In genomic region chr2:47539228-47539627, GRCh38 we compare ENCODE assay signal across 23 cellular contexts. TPM values are rescaled to one million over a fixed set of nuclear protein-coding genes. Genes with fewer than 3 reads are reported as not detected.
DNase-seq lines count a peak whose midpoint lies in the region; ATAC-seq, FAIRE-seq and TF ChIP-seq lines count a peak whose summit lies in the region.
"Had no signal": no experiment of that assay in that cellular context is flagged by ENCODE, and none has a peak within 500 bp of the region (broad histone marks: within the 10 kb centered on the region; RNA-seq: fewer than 3 reads in every experiment).

No MANE protein-coding gene starts in this region.

- H2BK20ac ChIP-seq in IMR-90 (ENCODE audit: low read depth, low read length): no peak overlapping the region

- ATAC-seq in IMR-90 (ENCODE audit: low read depth) (no peak), HG02610 (IDR thresholded peaks at IDR 0.05; ENCODE audit: unreplicated experiment) (no peak)
- ATAC-seq: CD8-positive, alpha-beta T cell had no signal

- no peaks in the 10 kb centered on the region for H3K9me3 Mint-ChIP-seq in mesothelial cell of epicardium
- H3K9me3 Mint-ChIP-seq: activated CD4-positive, alpha-beta T cell treated with anti-CD3 and anti-CD28 coated beads, Interleukin-2, amount 10 ng/mL, durations not matched to agents 24 days and 14 days; CD8-positive, alpha-beta T cell had no signal

- no peak overlapping the region for H3K9ac ChIP-seq in IMR-90 (ENCODE audit: low read depth, low read length)
- H3K9ac ChIP-seq: parathyroid adenoma had no signal

- H3K4me1 Mint-ChIP-seq in mesothelial cell of epicardium: no peaks in the 10 kb centered on the region
- H3K4me1 Mint-ChIP-seq: activated CD4-positive, alpha-beta T cell treated with anti-CD3 and anti-CD28 coated beads, Interleukin-2, amount 10 ng/mL, durations not matched to agents 24 days and 14 days had no signal

- no peak overlapping the region for H4K91ac ChIP-seq in IMR-90 (ENCODE audit: insufficient read depth, low read depth, low read length)

- DNase-seq in IMR-90 (no peak), bronchial epithelial cell (ENCODE audit: low read depth) (no peak), mesothelial cell of epicardium (ENCODE audit: low spot score in 2 of 2, unreplicated experiment in 2 of 2) (no peak), COR-L47 (lab: John Stamatoyannopoulos, UW) (no peak), lower leg skin (ENCODE audit: low spot score in 2 of 2) (no peak), NCI-H2029 (lab: John Stamatoyannopoulos, UW) (no peak)
- DNase-seq: activated CD4-positive, alpha-beta T cell treated with anti-CD3 and anti-CD28 coated beads, Interleukin-2, amount 10 ng/mL, durations not matched to agents 24 days and 14 days; activated CD8-positive, alpha-beta memory T cell treated with anti-CD3 and anti-CD28 coated beads, Interleukin-2, amount 50 U/mL, for 48 hours; anterior cingulate cortex; CD8-positive, alpha-beta T cell; cortex of kidney; DND-41; head of caudate nucleus; NCI-H1105; NCI-H524 treated with DMSO at 0.1 percent for 48 hours; OCI-M1; stimulated activated CD4-positive, alpha-beta T cell treated with anti-CD3 and anti-CD28 coated beads, Interleukin-2, amount 100 ng/mL, for 24 hours; stomach had no signal

- TF ChIP-seq CTCF in DOHH2 (IDR thresholded peaks at IDR 0.05; ENCODE audit: low read depth, low read length, poor library complexity, severe bottlenecking) (peak; percentile 52), IMR-90 (conservative IDR thresholded peaks at IDR 0.05; ENCODE audit: low read depth, low read length) (0 out of 2 replicates have a peak, but pooled peaks have one; percentile 13), bronchial epithelial cell (IDR thresholded peaks at IDR 0.05; ENCODE audit: insufficient read depth, low read length, severe bottlenecking) (peak; percentile 4), mesothelial cell of epicardium (IDR thresholded peaks at IDR 0.05; ENCODE audit: unreplicated experiment) (peak; percentile 62), lower leg skin (IDR thresholded peaks at IDR 0.05) (no peak)

- CTCF ChIA-PET in IMR-90 (lab: Yijun Ruan, JAX): interaction anchor here (0.6 kb wide), 1 partner anchor 229 kb away, joined by 4 read pairs; no protein-coding TSS in a partner anchor

- no peak overlapping the region for H3K4ac ChIP-seq in IMR-90 (ENCODE audit: low read depth, low read length)

- H2BK15ac ChIP-seq in IMR-90 (ENCODE audit: low read depth, low read length): no peak overlapping the region

- dilution Hi-C loops in IMR-90 (cut with HindIII; ENCODE audit: low sequenced_read_pairs, unreplicated experiment): no loop called here

- H3K27me3 ChIP-seq in DOHH2 (ENCODE audit: control insufficient read depth, low read length) (no peaks in the 10 kb centered on the region), IMR-90 (ENCODE audit: control insufficient read depth, insufficient read depth, low read length) (peaks cover 9% of the 10 kb centered on the region), bronchial epithelial cell (ENCODE audit: control insufficient read depth, insufficient read depth, low read length) (no peaks in the 10 kb centered on the region)
- H3K27me3 ChIP-seq: stomach, upper lobe of left lung had no signal

- no peak for TF ChIP-seq POLR2A in IMR-90 (IDR thresholded peaks at IDR 0.05; ENCODE audit: low read depth, low read length)
- TF ChIP-seq POLR2A in lower leg skin (IDR thresholded peaks at IDR 0.05): no peak

- no peak overlapping the region for H2AFZ ChIP-seq in IMR-90 (replicated peaks; ENCODE audit: low read length, poor library complexity)
- H2AFZ ChIP-seq: parathyroid adenoma had no signal

- no peak overlapping the region for H2AK5ac ChIP-seq in IMR-90 (ENCODE audit: low read depth, low read length)

- no peak overlapping the region for H2BK120ac ChIP-seq in IMR-90 (ENCODE audit: low read depth, low read length)

- H4K8ac ChIP-seq in IMR-90 (ENCODE audit: low read depth in 2 of 2, low read length in 2 of 2): no peak overlapping the region

- H4K20me1 ChIP-seq in DOHH2 (ENCODE audit: control insufficient read depth, insufficient read depth, low read depth, low read length) (no peaks in the 10 kb centered on the region; the same call in 1 of the 2 replicates), IMR-90 (ENCODE audit: insufficient read depth, low read length) (no peaks in the 10 kb centered on the region)

- no peaks in the 10 kb centered on the region for H3K9me2 ChIP-seq in DOHH2 (replicated peaks; ENCODE audit: control insufficient read depth, low read length)

- no peak overlapping the region for H3K18ac ChIP-seq in IMR-90 (ENCODE audit: low read depth, low read length)

- H3K27me3 Mint-ChIP-seq in mesothelial cell of epicardium (ENCODE audit: low read depth): no peaks in the 10 kb centered on the region
- H3K27me3 Mint-ChIP-seq: activated CD4-positive, alpha-beta T cell treated with anti-CD3 and anti-CD28 coated beads, Interleukin-2, amount 10 ng/mL, durations not matched to agents 24 days and 14 days had no signal

- H3K4me1 ChIP-seq in DOHH2 (ENCODE audit: control insufficient read depth, low read length): peaks cover 13% of the 10 kb centered on the region
- peaks cover 5% of the 10 kb centered on the region for H3K4me1 ChIP-seq in IMR-90 (ENCODE audit: control insufficient read depth, insufficient read depth, low read length)
- H3K4me1 ChIP-seq: parathyroid adenoma, stomach, upper lobe of left lung had no signal

- POLR2A ChIA-PET in IMR-90 (lab: Charles Lee; ENCODE audit: unreplicated experiment): no interaction called here

- H3K36me3 ChIP-seq in DOHH2 (ENCODE audit: control insufficient read depth, low read length) (peaks cover 58% of the 10 kb centered on the region), IMR-90 (ENCODE audit: control insufficient read depth, insufficient read depth, low read length) (no peaks in the 10 kb centered on the region), bronchial epithelial cell (ENCODE audit: control insufficient read depth, insufficient read depth, low read length) (no peaks in the 10 kb centered on the region)
- H3K36me3 ChIP-seq: stomach, upper lobe of left lung had no signal

- no peak overlapping the region for H3K4me3 ChIP-seq in DOHH2 (ENCODE audit: low read length)
- H3K4me3 ChIP-seq in IMR-90 (ENCODE audit: insufficient read depth, low read depth, low read length): no peak overlapping the region
- no peak overlapping the region for H3K4me3 ChIP-seq in bronchial epithelial cell (ENCODE audit: low read depth, low read length)
- H3K4me3 ChIP-seq in lower leg skin (ENCODE audit: low read depth, poor library complexity, severe bottlenecking): no peak overlapping the region
- H3K4me3 ChIP-seq: stomach, upper lobe of left lung had no signal

- H3K36me3 Mint-ChIP-seq in mesothelial cell of epicardium: no peaks in the 10 kb centered on the region

- no peak for FAIRE-seq in bronchial epithelial cell (lab: Jason Lieb, UNC)

- H3K9me3 ChIP-seq in DOHH2 (ENCODE audit: control insufficient read depth, insufficient read depth, low read length) (no peaks in the 10 kb centered on the region), IMR-90 (ENCODE audit: control insufficient read depth, insufficient read depth, low read length) (no peaks in the 10 kb centered on the region)
- H3K9me3 ChIP-seq: stomach, upper lobe of left lung had no signal

- TF ChIP-seq RAD21 in IMR-90 (IDR thresholded peaks at IDR 0.05; ENCODE audit: low read length): no peak

- H3K4me2 ChIP-seq in DOHH2 (ENCODE audit: low read length) (no peak overlapping the region), IMR-90 (ENCODE audit: low read depth, low read length) (no peak overlapping the region)

- no peak overlapping the region for H3K27ac Mint-ChIP-seq in mesothelial cell of epicardium
- H3K27ac Mint-ChIP-seq: activated CD4-positive, alpha-beta T cell treated with anti-CD3 and anti-CD28 coated beads, Interleukin-2, amount 10 ng/mL, durations not matched to agents 24 days and 14 days; CD8-positive, alpha-beta T cell had no signal

- H3K27ac ChIP-seq in DOHH2 (ENCODE audit: low read depth, low read length) (no peak overlapping the region), IMR-90 (ENCODE audit: insufficient read depth, low read length) (no peak overlapping the region)
- H3K27ac ChIP-seq: parathyroid adenoma, stomach, upper lobe of left lung had no signal

- H3K23ac ChIP-seq in IMR-90 (ENCODE audit: low read depth, low read length): no peak overlapping the region

- no peak overlapping the region for H4K5ac ChIP-seq in IMR-90 (ENCODE audit: low read depth, low read length)

- peaks cover 2% of the 10 kb centered on the region; the same call in 1 of the 2 replicates for H3K9me1 ChIP-seq in IMR-90 (ENCODE audit: insufficient read depth, low read length)

- H3K4me3 Mint-ChIP-seq in mesothelial cell of epicardium: no peak overlapping the region
- H3K4me3 Mint-ChIP-seq: activated CD4-positive, alpha-beta T cell treated with anti-CD3 and anti-CD28 coated beads, Interleukin-2, amount 10 ng/mL, durations not matched to agents 24 days and 14 days; CD8-positive, alpha-beta T cell had no signal

- H3K79me2 ChIP-seq in DOHH2 (ENCODE audit: control insufficient read depth, low read length): peaks cover 59% of the 10 kb centered on the region
- H3K79me2 ChIP-seq: parathyroid adenoma had no signal

- H2BK5ac ChIP-seq in IMR-90 (ENCODE audit: low read depth, low read length, poor library complexity, severe bottlenecking): no peak overlapping the region

- H3K79me1 ChIP-seq in IMR-90 (ENCODE audit: low read depth in 1 of 2, low read length in 2 of 2): no peaks in the 10 kb centered on the region

- no peaks in the 10 kb centered on the region for H3F3A ChIP-seq in DOHH2 (ENCODE audit: control insufficient read depth, insufficient read depth)

- intact Hi-C loops in IMR-90 (cut with micrococcal nuclease) (no loop called here), lower leg skin (cut with DNase I; ENCODE audit: low total_unique reads) (no loop called here)

- in situ Hi-C loops in IMR-90 (cut with MboI; ENCODE audit: low sequenced_read_pairs): no loop called here

- BruUV-seq in IMR-90 (replicated peaks; lab: Mats Ljungman, UMichigan): no TSS peak

- WGBS in IMR-90 (ENCODE audit: extremely low coverage in 2 of 2, insufficient read length in 1 of 2), 2 experiments: 82% methylated on average over 3 of the region's 3 CpGs; no CpG with 5 or more reads in 1 of the 2 experiments
- 89 to 90% methylated on average over 3 of the region's 3 CpGs for WGBS in lower leg skin, 2 donors

- H2AK9ac ChIP-seq in IMR-90 (replicated peaks; ENCODE audit: low read depth, low read length, poor library complexity): no peak overlapping the region

- H3K56ac ChIP-seq in IMR-90 (ENCODE audit: extremely low read depth, insufficient read depth, low read length): no peak overlapping the region

- H3K14ac ChIP-seq in IMR-90 (replicated peaks; ENCODE audit: low read depth, low read length): no peak overlapping the region

TF ChIP-seq in IMR-90, 13 proteins besides CTCF, POLR2A, EP300 and RAD21 (continues in another document):
- no peak for TF ChIP-seq FOS (IDR thresholded peaks at IDR 0.05; ENCODE audit: low read depth, low read length)

RNA-seq across cellular contexts. Expression of gene KCNK12, which starts 31.6 kb away (rescaled TPM):
- total RNA-seq in IMR-90 (2012; rRNA removed) (not detected in 2 replicates), bronchial epithelial cell (under 0.01 TPM in 2 replicates), mesothelial cell of epicardium (0.02 to 0.20 TPM in 2 of 3 replicates, not detected in the other), lower leg skin (under 1 TPM in 3 of 4 donors, not detected in 1; 0.19 to 0.32 (median 0.20) TPM)
- 0.02 TPM in 1 of 2 replicates, not detected in the other for polyA plus RNA-seq in IMR-90 (2012; rRNA removed)
- 0.01 TPM in 2 replicates for polyA plus RNA-seq in IMR-90 (2012; cell fraction: cytosol; rRNA removed)
- 0.01 TPM in 2 replicates for polyA plus RNA-seq in IMR-90 (2012; cell fraction: nucleus; rRNA removed; ENCODE audit: low replicate concordance)
- total RNA-seq: lung microvascular endothelial cell had no signal

Comparison
In these comparisons a context has a peak if more than half of its experiments do, and no peak if none do; other contexts are left out.
1. CTCF ChIP-seq: peak in DOHH2 (single experiment), IMR-90 (single experiment), bronchial epithelial cell (single experiment) and mesothelial cell of epicardium (single experiment); none in lower leg skin (0 of 3).